ENCODE assay signal across 1 cellular context in genomic region chr5:122774861-122775712, GRCh38.
A peak's percentile ranks its signal among the peaks of the same experiment; 100 is the strongest.
TF ChIP-seq lines count a peak whose summit lies in the region.

Gene SNX2, plus strand, starts transcription at chr5:122775080. Its CDS starts 24 bp downstream, at chr5:122775104.

TF ChIP-seq in GM12878, 131 proteins besides CTCF, POLR2A, EP300 and RAD21 (continued from another document and continues in another):
- TF ChIP-seq ZNF592 (IDR thresholded peaks at IDR 0.05) (no peak), SKIL (IDR thresholded peaks at IDR 0.05; ENCODE audit: low read depth, poor library complexity, severe bottlenecking) (no peak), JUND (IDR thresholded peaks at IDR 0.05; ENCODE audit: low read depth, low read length) (no peak), E4F1 (IDR thresholded peaks at IDR 0.05; ENCODE audit: borderline replicate concordance, partially characterized antibody) (no peak), E2F8 (IDR thresholded peaks at IDR 0.05; ENCODE audit: low read depth, partially characterized antibody) (no peak), CBX5 (IDR thresholded peaks at IDR 0.05; ENCODE audit: low read depth) (no peak), TAF1 (IDR thresholded peaks at IDR 0.05; ENCODE audit: borderline replicate concordance, low read depth, low read length) (peak; percentile 76; the same call in 1 of the 2 replicates), HDGF (IDR thresholded peaks at IDR 0.05) (0 out of 2 replicates have a peak, but pooled peaks have one; percentile 89), ZSCAN29 (IDR thresholded peaks at IDR 0.05) (no peak), PML (IDR thresholded peaks at IDR 0.05; ENCODE audit: low read length) (no peak), IKZF2 (IDR thresholded peaks at IDR 0.05) (no peak), SMAD1 (IDR thresholded peaks at IDR 0.05; ENCODE audit: low read depth, partially characterized antibody) (no peak), PAX5 (IDR thresholded peaks at IDR 0.05; ENCODE audit: borderline replicate concordance, low read depth, low read length) (peak; percentile 33; the same call in 1 of the 2 replicates), TBL1XR1 (IDR thresholded peaks at IDR 0.05; ENCODE audit: low read depth, low read length) (no peak), NFYA (IDR thresholded peaks at IDR 0.05; ENCODE audit: borderline replicate concordance, low read depth, low read length) (no peak), RUNX3 (IDR thresholded peaks at IDR 0.05; ENCODE audit: low read length) (no peak), BRCA1 (IDR thresholded peaks at IDR 0.05; ENCODE audit: low read depth, low read length) (no peak), TCF3 (IDR thresholded peaks at IDR 0.05; ENCODE audit: borderline replicate concordance, insufficient read depth, low read depth, low read length) (no peak), PKNOX1 (IDR thresholded peaks at IDR 0.05) (peak; percentile 74), CEBPZ (IDR thresholded peaks at IDR 0.05; ENCODE audit: low read depth, low read length) (no peak), GABPA (IDR thresholded peaks at IDR 0.05; ENCODE audit: low read depth) (no peak), SMAD5 (IDR thresholded peaks at IDR 0.05; ENCODE audit: low read depth) (no peak), ZBED1 (IDR thresholded peaks at IDR 0.05; ENCODE audit: borderline replicate concordance) (no peak), ASH2L (IDR thresholded peaks at IDR 0.05; ENCODE audit: borderline replicate concordance, low read depth) (peak; percentile 81; the same call in 1 of the 2 replicates), CBX3 (IDR thresholded peaks at IDR 0.05; ENCODE audit: borderline replicate concordance, low read depth) (no peak), FOXK2 (IDR thresholded peaks at IDR 0.05) (no peak), PAX8 (IDR thresholded peaks at IDR 0.05) (no peak), STAT3 (IDR thresholded peaks at IDR 0.05; ENCODE audit: low read depth, low read length) (no peak), POU2F2 (IDR thresholded peaks at IDR 0.05; ENCODE audit: borderline replicate concordance, low read depth, low read length) (no peak), MTA2 (IDR thresholded peaks at IDR 0.05; ENCODE audit: low read depth) (peak; percentile 21; the same call in 1 of the 2 replicates), NFXL1 (IDR thresholded peaks at IDR 0.05; ENCODE audit: borderline replicate concordance) (no peak), GATAD2B (conservative IDR thresholded peaks at IDR 0.05; ENCODE audit: low read depth) (no peak), ZZZ3 (IDR thresholded peaks at IDR 0.05; ENCODE audit: control insufficient read depth, insufficient read length, low read depth) (no peak), IRF3 (IDR thresholded peaks at IDR 0.05) (no peak), ELK1 (IDR thresholded peaks at IDR 0.05; ENCODE audit: low read depth, low read length) (no peak), ZNF24 (IDR thresholded peaks at IDR 0.05) (no peak), BMI1 (IDR thresholded peaks at IDR 0.05; ENCODE audit: borderline replicate concordance) (no peak), MEF2B (IDR thresholded peaks at IDR 0.05; ENCODE audit: partially characterized antibody, poor library complexity, severe bottlenecking) (no peak), FOXM1 (IDR thresholded peaks at IDR 0.05; ENCODE audit: low read depth, low read length) (no peak), MYC (IDR thresholded peaks at IDR 0.05; ENCODE audit: insufficient read depth, insufficient read length, insufficient replicate concordance, low read length, severe bottlenecking) (peak; percentile 52), NR2C2 (IDR thresholded peaks at IDR 0.05; ENCODE audit: borderline replicate concordance, control insufficient read depth, insufficient read length, low read depth) (no peak), NBN (IDR thresholded peaks at IDR 0.05) (peak; percentile 82; the same call in 1 of the 2 replicates)
